Comparison of ENCODE assay signal across 15 cellular contexts in the genomic region with DNA sequence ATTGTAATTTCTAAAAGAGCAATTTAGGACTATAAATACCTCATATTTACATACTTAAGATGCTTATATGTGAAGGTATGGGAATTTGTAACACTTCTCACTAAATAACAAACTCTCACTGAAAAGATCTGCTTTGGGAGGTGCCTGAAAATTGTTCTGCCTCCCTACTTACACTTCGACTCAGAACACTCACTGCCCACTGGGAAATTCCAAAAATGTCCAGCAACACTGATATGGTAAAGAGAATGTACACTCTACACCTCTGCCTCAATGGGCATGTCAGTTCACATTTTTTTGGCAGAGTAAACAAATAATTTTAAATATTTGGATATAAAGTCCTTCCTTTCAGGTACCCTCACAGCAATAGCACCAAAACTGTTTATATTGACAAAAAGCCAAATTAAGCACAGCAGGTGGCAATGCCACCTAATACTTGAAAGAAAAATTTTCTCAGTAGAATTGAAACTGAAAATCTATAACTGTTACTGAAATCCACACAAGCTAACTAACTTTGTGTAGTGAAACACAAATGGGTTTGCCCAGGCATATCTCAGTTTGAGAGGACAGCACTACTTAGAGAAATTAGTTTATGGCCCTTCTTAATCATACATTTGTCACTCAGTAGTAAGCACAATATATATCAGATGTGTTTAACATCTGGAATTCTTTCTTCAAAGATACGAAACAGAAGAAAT.
DNase-seq lines count a peak whose midpoint lies in the region; ATAC-seq and TF ChIP-seq lines count a peak whose summit lies in the region.
"Had no signal": no experiment of that assay in that cellular context is flagged by ENCODE, and none has a peak within 500 bp of the region (broad histone marks: within the 10 kb centered on the region; RNA-seq: fewer than 3 reads in every experiment).

No MANE protein-coding gene starts in this region.

- in situ Hi-C loops in transverse colon (cut with MboI; ENCODE audit: low pct_ligation_motif_present in 1 of 4, low pct_unique_long_range_greater_than_20kb in 1 of 4, low sequenced_read_pairs in 3 of 4), result no loop called here

- TF ChIP-seq CTCF in transverse colon (IDR thresholded peaks at IDR 0.05) (no peak), stomach (IDR thresholded peaks at IDR 0.05) (no peak)

- ATAC-seq in GM18873 (IDR thresholded peaks at IDR 0.05; ENCODE audit: low FRiP score, unreplicated experiment), result peak; percentile 97
- peak; percentile 93 for ATAC-seq in GM21447 (IDR thresholded peaks at IDR 0.05; ENCODE audit: unreplicated experiment)
- ATAC-seq in HG03060 (IDR thresholded peaks at IDR 0.05; ENCODE audit: low read depth, unreplicated experiment), result peak; percentile 92
- peak; percentile 85 for ATAC-seq in activated T-helper 17 cell treated with anti-CD3 and anti-CD28 coated beads, Interleukin-2, amount 50 U/mL, for 72 hours (replicated peaks)
- ATAC-seq: K562, right cardiac atrium had no signal

- TF ChIP-seq EP300 in transverse colon (IDR thresholded peaks at IDR 0.05; ENCODE audit: low read depth) (no peak), stomach (IDR thresholded peaks at IDR 0.05) (no peak)

- 63 to 96% methylated on average over 2 of the region's 2 CpGs for WGBS in transverse colon (ENCODE audit: low coverage in 1 of 2), 2 donors
- WGBS in stomach, 5 donors, result 35 to 68% (median 57%) methylated on average over 2 of the region's 2 CpGs

- H3K4me1 Mint-ChIP-seq in activated T-helper 17 cell treated with anti-CD3 and anti-CD28 coated beads, Interleukin-2, amount 50 U/mL, for 72 hours, result peaks cover 5% of the 10 kb centered on the region

- DNase-seq in transverse colon, result no peak
- DNase-seq in NCI-H1417 treated with DMSO at 0.1 percent for 48 hours (lab: John Stamatoyannopoulos, UW), result no peak
- no peak for DNase-seq in NOMO-1 (lab: John Stamatoyannopoulos, UW; ENCODE audit: unreplicated experiment in 2 of 2)
- no peak for DNase-seq in stomach
- DNase-seq: activated CD4-positive, CD25-positive, alpha-beta regulatory T cell treated with anti-CD3 and anti-CD28 coated beads, Interleukin-2, amount 50 U/mL, for 72 hours; activated naive CD8-positive, alpha-beta T cell treated with anti-CD3 and anti-CD28 coated beads, Interleukin-2, amount 10 ng/mL, durations not matched to agents 7 days and 5 days; COR-L47; NCI-H2227 treated with DMSO at 0.1 percent for 48 hours; right cardiac atrium had no signal

- no peaks in the 10 kb centered on the region for H3K27me3 ChIP-seq in transverse colon
- no peaks in the 10 kb centered on the region for H3K27me3 ChIP-seq in stomach

- H3K36me3 ChIP-seq in transverse colon (no peaks in the 10 kb centered on the region), stomach (no peaks in the 10 kb centered on the region)

- H3K36me3 Mint-ChIP-seq in activated T-helper 17 cell treated with anti-CD3 and anti-CD28 coated beads, Interleukin-2, amount 50 U/mL, for 72 hours (ENCODE audit: low read depth), result no peaks in the 10 kb centered on the region
- H3K36me3 Mint-ChIP-seq: activated naive CD8-positive, alpha-beta T cell treated with anti-CD3 and anti-CD28 coated beads, Interleukin-2, amount 10 ng/mL, durations not matched to agents 7 days and 5 days had no signal

- H3K27ac Mint-ChIP-seq in activated T-helper 17 cell treated with anti-CD3 and anti-CD28 coated beads, Interleukin-2, amount 50 U/mL, for 72 hours, result no peak overlapping the region
- H3K27ac Mint-ChIP-seq: activated naive CD8-positive, alpha-beta T cell treated with anti-CD3 and anti-CD28 coated beads, Interleukin-2, amount 10 ng/mL, durations not matched to agents 7 days and 5 days had no signal

- H3K4me3 ChIP-seq in transverse colon (no peak overlapping the region), stomach (no peak overlapping the region)
- H3K4me3 ChIP-seq: K562, SK-N-MC had no signal

- TF ChIP-seq POLR2A in transverse colon (IDR thresholded peaks at IDR 0.05) (no peak), stomach (IDR thresholded peaks at IDR 0.05) (no peak)

- H3K4me3 Mint-ChIP-seq in activated T-helper 17 cell treated with anti-CD3 and anti-CD28 coated beads, Interleukin-2, amount 50 U/mL, for 72 hours, result no peak overlapping the region
- H3K4me3 Mint-ChIP-seq: activated naive CD8-positive, alpha-beta T cell treated with anti-CD3 and anti-CD28 coated beads, Interleukin-2, amount 10 ng/mL, durations not matched to agents 7 days and 5 days had no signal

- H3K4me1 ChIP-seq in transverse colon, result no peaks in the 10 kb centered on the region
- peaks cover 0 to 6% (median 0%) of the 10 kb centered on the region in 4 donors for H3K4me1 ChIP-seq in stomach

- H3K9me3 Mint-ChIP-seq in activated T-helper 17 cell treated with anti-CD3 and anti-CD28 coated beads, Interleukin-2, amount 50 U/mL, for 72 hours, result no peaks in the 10 kb centered on the region
- H3K9me3 Mint-ChIP-seq: activated naive CD8-positive, alpha-beta T cell treated with anti-CD3 and anti-CD28 coated beads, Interleukin-2, amount 10 ng/mL, durations not matched to agents 7 days and 5 days had no signal

- H3K9me3 ChIP-seq in transverse colon, result no peaks in the 10 kb centered on the region
- H3K9me3 ChIP-seq in stomach, result no peaks in the 10 kb centered on the region

- intact Hi-C loops in transverse colon (cut with DNase I; ENCODE audit: low total_unique reads) (no loop called here), stomach (cut with DNase I; ENCODE audit: low total_unique reads) (no loop called here)

- H3K27ac ChIP-seq in transverse colon, result no peak overlapping the region
- no peak overlapping the region for H3K27ac ChIP-seq in stomach
- H3K27ac ChIP-seq: SK-N-MC had no signal

- no peaks in the 10 kb centered on the region for H3K27me3 Mint-ChIP-seq in activated T-helper 17 cell treated with anti-CD3 and anti-CD28 coated beads, Interleukin-2, amount 50 U/mL, for 72 hours
- H3K27me3 Mint-ChIP-seq: activated naive CD8-positive, alpha-beta T cell treated with anti-CD3 and anti-CD28 coated beads, Interleukin-2, amount 10 ng/mL, durations not matched to agents 7 days and 5 days had no signal
